In the genomic region with DNA sequence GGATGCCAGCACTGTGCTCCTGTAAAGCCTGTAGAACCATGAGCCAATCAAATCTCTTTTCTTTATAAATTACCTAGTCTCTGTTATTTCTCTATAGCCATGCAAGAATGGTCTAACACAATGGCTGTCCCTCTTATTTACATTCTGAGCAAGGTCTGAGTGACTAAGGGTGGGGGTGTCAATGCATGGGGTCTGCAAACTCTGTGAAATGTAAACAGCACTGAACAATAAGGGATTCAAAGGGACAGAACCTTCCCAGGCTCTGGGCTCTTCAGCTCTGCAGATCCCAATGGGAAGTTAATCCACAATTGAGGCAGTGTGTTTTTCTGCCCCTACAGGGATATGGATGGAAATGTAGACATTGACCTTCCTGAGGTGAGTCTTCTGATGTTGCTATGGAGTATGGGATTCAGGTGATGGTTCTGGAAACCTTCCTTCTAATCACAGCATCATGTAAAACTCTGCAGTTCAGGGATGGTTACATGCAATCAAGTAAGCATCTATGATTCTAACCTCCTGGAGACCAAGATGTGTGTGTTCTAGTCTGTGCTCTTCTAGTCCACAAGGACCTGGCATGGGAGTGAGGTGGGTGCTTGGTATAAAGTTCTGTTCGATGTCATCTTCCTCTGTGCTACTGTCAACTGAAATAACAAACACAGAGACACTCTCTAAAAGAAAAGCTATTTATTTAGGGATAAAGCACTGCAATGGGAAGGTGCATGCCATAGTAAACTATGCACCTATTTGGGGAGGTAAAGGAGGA, we compare ENCODE assay signal across 26 cellular contexts. TPM values are rescaled to one million over a fixed set of nuclear protein-coding genes. Genes with fewer than 3 reads are reported as not detected.
A peak's percentile ranks its signal among the peaks of the same experiment; 100 is the strongest.
DNase-seq lines count a peak whose midpoint lies in the region; ATAC-seq, FAIRE-seq and TF ChIP-seq lines count a peak whose summit lies in the region.
"Had no signal": no experiment of that assay in that cellular context is flagged by ENCODE, and none has a peak within 500 bp of the region (broad histone marks: within the 10 kb centered on the region; RNA-seq: fewer than 3 reads in every experiment).

No MANE protein-coding gene starts in this region.

- peak overlapping the region; percentile 85 for H3K27ac Mint-ChIP-seq in neural crest cell (ENCODE audit: unreplicated experiment)
- H3K27ac Mint-ChIP-seq: CD14-positive monocyte; CD4-positive, alpha-beta T cell; CD8-positive, alpha-beta memory T cell had no signal

- peak; percentile 86 for DNase-seq in HepG2 (ENCODE audit: low spot score)
- DNase-seq in right lobe of liver = no peak
- peak; percentile 76 for DNase-seq in NT2/D1 (ENCODE audit: low read depth, low spot score)
- no peak for DNase-seq in neural crest cell (ENCODE audit: low read depth, low spot score)
- no peak for DNase-seq in HPDE6-E6E7 (ENCODE audit: extremely low spot score)
- DNase-seq in NCI-H774 (lab: John Stamatoyannopoulos, UW) = no peak
- DNase-seq: 8988T; ACHN; AML-193; BE2C; CD4-positive, alpha-beta T cell; CD8-positive, alpha-beta memory T cell; DMS 273 treated with DMSO at 0.1 percent for 48 hours; DMS79; EL; GDM1; H7; HCEC 1CT had no signal

- TF ChIP-seq RAD21 in HepG2 (CRISPR knock-in tag; IDR thresholded peaks at IDR 0.05) = no peak

- H3K4me1 ChIP-seq in HepG2 (ENCODE audit: insufficient read depth, low read length) (peaks cover 56% of the 10 kb centered on the region), right lobe of liver (no peaks in the 10 kb centered on the region), NT2/D1 (ENCODE audit: insufficient read depth, insufficient read length) (peaks cover 10% of the 10 kb centered on the region)
- H3K4me1 ChIP-seq: A549, BE2C had no signal

- no peaks in the 10 kb centered on the region for H3K36me3 Mint-ChIP-seq in neural crest cell (ENCODE audit: low read depth)
- H3K36me3 Mint-ChIP-seq: CD14-positive monocyte; CD8-positive, alpha-beta memory T cell had no signal

- H3K27ac ChIP-seq in HepG2 (ENCODE audit: extremely low read length, insufficient read depth, low read length) (peak overlapping the region; percentile 23), right lobe of liver (no peak overlapping the region)
- H3K27ac ChIP-seq: A549; BLaER1 treated with 17β-estradiol and CSF1 and Interleukin-3, amounts not matched to agents 10 nM and 100 nM had no signal

- H3K27me3 ChIP-seq in HepG2 (ENCODE audit: control insufficient read depth in 1 of 2, insufficient read depth in 2 of 2, low read length in 2 of 2) (peaks cover 0 to 4% of the 10 kb centered on the region in 2 experiments; a peak in 2 of 5 replicates), right lobe of liver (no peaks in the 10 kb centered on the region), NT2/D1 (ENCODE audit: insufficient read depth, insufficient read length) (peaks cover 51% of the 10 kb centered on the region)
- H3K27me3 ChIP-seq: BLaER1 treated with 17β-estradiol and CSF1 and Interleukin-3, amounts not matched to agents 10 nM and 100 nM had no signal

- WGBS in HepG2 (ENCODE audit: low lambda C conversion rate) = 0% methylated on average over 1 of the region's 1 CpG
- 56% methylated on average over 1 of the region's 1 CpG for WGBS in right lobe of liver (ENCODE audit: insufficient coverage, low coverage, low lambda C conversion rate, missing lambda C conversion rate)

- CTCF ChIA-PET in HepG2 (lab: Yijun Ruan, JAX; ENCODE audit: low intra/inter-chr PET ratio, low total read pairs) = no interaction called here

- no TSS peak for BruUV-seq in HepG2 (replicated peaks; lab: Mats Ljungman, UMichigan)

- no peaks in the 10 kb centered on the region for H3K79me2 ChIP-seq in HepG2 (ENCODE audit: insufficient read depth, low read length)

- H3K9ac ChIP-seq in HepG2 (ENCODE audit: insufficient read depth, low read depth, low read length) (no peak overlapping the region), NT2/D1 (ENCODE audit: insufficient read length, low read depth) (no peak overlapping the region)
- H3K9ac ChIP-seq: BLaER1 treated with 17β-estradiol and CSF1 and Interleukin-3, amounts not matched to agents 10 nM and 100 nM had no signal

- no peak overlapping the region for H2AFZ ChIP-seq in HepG2 (ENCODE audit: low read length)

- H3K9me3 ChIP-seq in HepG2 (ENCODE audit: low read length) = no peaks in the 10 kb centered on the region
- no peaks in the 10 kb centered on the region for H3K9me3 ChIP-seq in right lobe of liver
- no peaks in the 10 kb centered on the region; the same call in 1 of the 2 replicates for H3K9me3 ChIP-seq in NT2/D1 (ENCODE audit: insufficient read depth, low read length)
- H3K9me3 ChIP-seq: A549; BE2C; BLaER1 treated with 17β-estradiol and CSF1 and Interleukin-3, amounts not matched to agents 10 nM and 100 nM had no signal

- H3K4me3 Mint-ChIP-seq in neural crest cell = peak overlapping the region; percentile 56
- H3K4me3 Mint-ChIP-seq: CD4-positive, alpha-beta T cell; CD8-positive, alpha-beta memory T cell had no signal

- H3K4me1 Mint-ChIP-seq in neural crest cell = peaks cover 49% of the 10 kb centered on the region
- H3K4me1 Mint-ChIP-seq: CD14-positive monocyte; CD8-positive, alpha-beta memory T cell had no signal

- peaks cover 11% of the 10 kb centered on the region for H3K9me3 Mint-ChIP-seq in neural crest cell
- H3K9me3 Mint-ChIP-seq: CD14-positive monocyte; CD4-positive, alpha-beta T cell; CD8-positive, alpha-beta memory T cell had no signal

- in situ Hi-C loops in HepG2 (cut with HindIII; ENCODE audit: extremely low pct_ligation_motif_present, low pct_unique_long_range_greater_than_20kb) = loop anchor here (25.0 kb wide), 1 partner anchor 426 kb away; no protein-coding TSS in a partner anchor

- H3K4me2 ChIP-seq in HepG2 (ENCODE audit: low read depth, low read length) = peak overlapping the region; percentile 46
- H3K4me2 ChIP-seq: A549; BLaER1 treated with 17β-estradiol and CSF1 and Interleukin-3, amounts not matched to agents 10 nM and 100 nM had no signal

- POLR2A ChIA-PET in HepG2 (lab: Yijun Ruan, JAX) = no interaction called here

- no peaks in the 10 kb centered on the region for H4K20me1 ChIP-seq in HepG2 (ENCODE audit: insufficient read depth, low read length)
- H4K20me1 ChIP-seq: BLaER1 treated with 17β-estradiol and CSF1 and Interleukin-3, amounts not matched to agents 10 nM and 100 nM had no signal

- intact Hi-C loops in HepG2 (cut with micrococcal nuclease; ENCODE audit: unreplicated experiment) (no loop called here), right lobe of liver (cut with DNase I) (no loop called here)

- H3K36me3 ChIP-seq in HepG2 (replicated peaks in 1 of 2; ENCODE audit: control insufficient read depth in 1 of 2, insufficient read depth in 2 of 2, low read length in 2 of 2) (no peaks in the 10 kb centered on the region), right lobe of liver (no peaks in the 10 kb centered on the region), NT2/D1 (ENCODE audit: insufficient read depth, insufficient read length, low read length) (no peaks in the 10 kb centered on the region)
- H3K36me3 ChIP-seq: BE2C; BLaER1 treated with 17β-estradiol and CSF1 and Interleukin-3, amounts not matched to agents 10 nM and 100 nM had no signal

- peak; percentile 83 for FAIRE-seq in HepG2 (lab: Jason Lieb, UNC)
- FAIRE-seq: A549, D721Med, GM12891, GM18507, H1 had no signal

- ATAC-seq in HepG2 (peak; percentile 76), right lobe of liver (no peak), GM19463 (IDR thresholded peaks at IDR 0.05; ENCODE audit: unreplicated experiment) (no peak)
- ATAC-seq: A549 had no signal

- peak in 1 of 2 experiments; percentile 65; a peak in 2 of 4 replicates for TF ChIP-seq EP300 in HepG2 (IDR thresholded peaks at IDR 0.05; ENCODE audit: low read depth in 2 of 2, low read length in 2 of 2)
- TF ChIP-seq EP300 in HepG2 (CRISPR knock-in tag; IDR thresholded peaks at IDR 0.05; ENCODE audit: borderline replicate concordance) = no peak

- TF ChIP-seq POLR2A in HepG2 (IDR thresholded peaks at IDR 0.05; ENCODE audit: insufficient read depth in 1 of 2, low read depth in 2 of 2, low read length in 2 of 2) = no peak
- TF ChIP-seq POLR2A in right lobe of liver (IDR thresholded peaks at IDR 0.05) = no peak

- no peak overlapping the region; a peak in 1 of 6 replicates for H3K4me3 ChIP-seq in HepG2 (replicated peaks in 1 of 3; ENCODE audit: insufficient read depth in 1 of 3, low read depth in 2 of 3, low read length in 3 of 3)
- no peak overlapping the region for H3K4me3 ChIP-seq in right lobe of liver
- H3K4me3 ChIP-seq in NT2/D1 (ENCODE audit: insufficient read length, low read depth) = no peak overlapping the region
- H3K4me3 ChIP-seq: A549; BLaER1 treated with 17β-estradiol and CSF1 and Interleukin-3, amounts not matched to agents 10 nM and 100 nM had no signal

- H3K27me3 Mint-ChIP-seq in neural crest cell (ENCODE audit: low read depth) = no peaks in the 10 kb centered on the region

- no peak for TF ChIP-seq CTCF in HepG2 (CRISPR knock-in tag; IDR thresholded peaks at IDR 0.05)
- TF ChIP-seq CTCF in right lobe of liver (IDR thresholded peaks at IDR 0.05) = no peak
- no peak for TF ChIP-seq CTCF in neural crest cell (conservative IDR thresholded peaks at IDR 0.05)

RNA-seq across cellular contexts. Expression of gene CAPN9, which starts 38.6 kb away (rescaled TPM):
- total RNA-seq in HepG2 (2016; rRNA removed; fragmentation: Illumina TruSeq; extraction: Trizol) = 0.17 and 0.31 TPM in 2 replicates
- total RNA-seq in HepG2 (2016; cell fraction: cytosol; rRNA removed; fragmentation: Illumina TruSeq; extraction: Trizol; ENCODE audit: low read depth) = not detected in 2 replicates
- total RNA-seq in HepG2 (2016; cell fraction: insoluble cytoplasmic fraction; rRNA removed; fragmentation: Illumina TruSeq; extraction: Trizol) = 0.09 and 0.16 TPM in 2 replicates
- total RNA-seq in HepG2 (2016; cell fraction: membrane; rRNA removed; fragmentation: Illumina TruSeq; extraction: Trizol) = not detected in 2 replicates
- not detected in 2 replicates for total RNA-seq in HepG2 (2016; cell fraction: nucleus; rRNA removed; fragmentation: Illumina TruSeq; extraction: Trizol)
- polyA plus RNA-seq in HepG2 (2011; rRNA removed) = 0.04 and 0.10 TPM in 2 replicates
- polyA plus RNA-seq in HepG2 (2011; cell fraction: cytosol; rRNA removed) = 0.06 and 0.11 TPM in 2 replicates
- polyA plus RNA-seq in HepG2 (2011; cell fraction: nucleus; rRNA removed) = 0.19 TPM in 1 of 2 replicates, not detected in the other
- 0.09 TPM in 1 of 2 replicates, not detected in the other for polyA plus RNA-seq in HepG2 (2012)
- polyA plus RNA-seq in HepG2 (2016; cell fraction: cytosol; fragmentation: Illumina TruSeq; extraction: Trizol; ENCODE audit: low read depth) = 0.26 TPM in 1 of 2 replicates, not detected in the other
- polyA plus RNA-seq in HepG2 (2016; cell fraction: insoluble cytoplasmic fraction; fragmentation: Illumina TruSeq; extraction: Trizol; ENCODE audit: low read depth) = not detected in 2 replicates
- polyA plus RNA-seq in HepG2 (2016; cell fraction: membrane; fragmentation: Illumina TruSeq; extraction: Trizol; ENCODE audit: low read depth) = 0.06 TPM in 1 of 2 replicates, not detected in the other
- polyA plus RNA-seq in HepG2 (2016; cell fraction: nucleus; fragmentation: Illumina TruSeq; extraction: Trizol; ENCODE audit: insufficient read depth, low read depth) = 0.21 TPM in 1 of 2 replicates, not detected in the other
- 0.12 TPM in 1 of 2 replicates, not detected in the other for polyA minus RNA-seq in HepG2 (2011; rRNA and poly(A)+ RNA removed; ENCODE audit: low replicate concordance)
- polyA minus RNA-seq in HepG2 (2011; cell fraction: cytosol; rRNA and poly(A)+ RNA removed) = not detected in 2 replicates
- polyA minus RNA-seq in HepG2 (2011; cell fraction: nucleus; rRNA and poly(A)+ RNA removed) = not detected in 2 replicates
- not detected for total RNA-seq in right lobe of liver
- total RNA-seq in neural crest cell = 2.0 and 4.0 TPM in 2 replicates
- total RNA-seq: CD4-positive, alpha-beta T cell; CD8-positive, alpha-beta memory T cell had no signal
- polyA plus RNA-seq: A549; CD14-positive monocyte; CD8-positive, alpha-beta memory T cell had no signal

Comparison
In these comparisons a context has a peak if more than half of its experiments do, and no peak if none do; other contexts are left out.
1. DNase-seq: peak in HepG2 (single experiment) and NT2/D1 (single experiment); none in right lobe of liver (0 of 3), neural crest cell (single experiment), HPDE6-E6E7 (single experiment) and NCI-H774 (single experiment).